Comparison of ENCODE assay signal across 12 cellular contexts in genomic region chr2:54757496-54757895, GRCh38. TPM values are rescaled to one million over a fixed set of nuclear protein-coding genes. Genes with fewer than 3 reads are reported as not detected.
DNase-seq lines count a peak whose midpoint lies in the region; ATAC-seq and TF ChIP-seq lines count a peak whose summit lies in the region.
"Had no signal": no experiment of that assay in that cellular context is flagged by ENCODE, and none has a peak within 500 bp of the region (broad histone marks: within the 10 kb centered on the region; RNA-seq: fewer than 3 reads in every experiment).

No MANE protein-coding gene starts in this region.

- intact Hi-C loops in natural killer cell (cut with micrococcal nuclease) = no loop called here

- H3K27ac ChIP-seq in VCaP = peak overlapping the region; percentile 45

- peak overlapping the region; percentile 91 for H3K27ac Mint-ChIP-seq in memory B cell
- no peak overlapping the region for H3K27ac Mint-ChIP-seq in natural killer cell
- H3K27ac Mint-ChIP-seq in effector memory CD8-positive, alpha-beta T cell = no peak overlapping the region

- H3K36me3 Mint-ChIP-seq in memory B cell (peaks cover 4% of the 10 kb centered on the region), natural killer cell (no peaks in the 10 kb centered on the region)
- H3K36me3 Mint-ChIP-seq in effector memory CD8-positive, alpha-beta T cell (ENCODE audit: insufficient read depth) = no peaks in the 10 kb centered on the region

- peak overlapping the region; percentile 81 for H3K4me3 Mint-ChIP-seq in memory B cell
- no peak overlapping the region for H3K4me3 Mint-ChIP-seq in natural killer cell
- H3K4me3 Mint-ChIP-seq in effector memory CD8-positive, alpha-beta T cell = no peak overlapping the region
- H3K4me3 Mint-ChIP-seq: nephron had no signal

- H3K9me3 Mint-ChIP-seq in memory B cell = peaks cover 1% of the 10 kb centered on the region
- H3K9me3 Mint-ChIP-seq in natural killer cell = no peaks in the 10 kb centered on the region
- H3K9me3 Mint-ChIP-seq in effector memory CD8-positive, alpha-beta T cell = no peaks in the 10 kb centered on the region
- H3K9me3 Mint-ChIP-seq: nephron had no signal

- ATAC-seq in GM18502 (IDR thresholded peaks at IDR 0.05; ENCODE audit: poor library complexity, unreplicated experiment) (peak; percentile 44), HG02884 (IDR thresholded peaks at IDR 0.05; ENCODE audit: unreplicated experiment) (peak; percentile 52), memory B cell (ENCODE audit: low read depth) (peak; percentile 40), natural killer cell (no peak)
- ATAC-seq in effector memory CD8-positive, alpha-beta T cell (replicated peaks) = no peak

- TF ChIP-seq CTCF in VCaP (conservative IDR thresholded peaks at IDR 0.05) (no peak), natural killer cell (IDR thresholded peaks at IDR 0.05) (no peak)

- H3K27me3 Mint-ChIP-seq in memory B cell (no peaks in the 10 kb centered on the region), natural killer cell (ENCODE audit: low read depth in 2 of 2) (peaks cover 8 to 17% of the 10 kb centered on the region in 2 donors)
- peaks cover 7 to 14% of the 10 kb centered on the region in 2 donors for H3K27me3 Mint-ChIP-seq in effector memory CD8-positive, alpha-beta T cell

- DNase-seq in memory B cell (ENCODE audit: low spot score in 2 of 2) (peak; percentile 15 to 23), natural killer cell (no peak), cortex of kidney (lab: John Stamatoyannopoulos, UW) (no peak)
- no peak for DNase-seq in stimulated activated CD8-positive, alpha-beta memory T cell treated with anti-CD3 and anti-CD28 coated beads, Interleukin-4, amount 100 ng/mL, for 48 hours
- DNase-seq in effector memory CD8-positive, alpha-beta T cell = no peak
- DNase-seq: activated gamma-delta T cell, foreskin melanocyte, KG1 had no signal

- H3K4me1 Mint-ChIP-seq in memory B cell (peaks cover 31% of the 10 kb centered on the region), natural killer cell (no peaks in the 10 kb centered on the region)
- H3K4me1 Mint-ChIP-seq in effector memory CD8-positive, alpha-beta T cell (ENCODE audit: low read depth in 2 of 2) = peaks cover 3 to 9% of the 10 kb centered on the region in 2 donors

RNA-seq across cellular contexts. Expression of gene EML6, which starts 34.0 kb away (rescaled TPM):
- total RNA-seq in natural killer cell = 1 to 10 TPM; 1.7 to 3.2 (median 2.4) TPM

Comparison
In these comparisons a context has a peak if more than half of its experiments do, and no peak if none do; other contexts are left out.
1. ATAC-seq: peak in GM18502 (single experiment), HG02884 (single experiment) and memory B cell (single experiment); none in natural killer cell (0 of 3) and effector memory CD8-positive, alpha-beta T cell (single experiment).
2. DNase-seq: peak in memory B cell (2 of 2); none in natural killer cell (single experiment), stimulated activated CD8-positive, alpha-beta memory T cell treated with anti-CD3 and anti-CD28 coated beads, Interleukin-4, amount 100 ng/mL, for 48 hours (single experiment), cortex of kidney (single experiment) and effector memory CD8-positive, alpha-beta T cell (0 of 3).